In the genomic region with DNA sequence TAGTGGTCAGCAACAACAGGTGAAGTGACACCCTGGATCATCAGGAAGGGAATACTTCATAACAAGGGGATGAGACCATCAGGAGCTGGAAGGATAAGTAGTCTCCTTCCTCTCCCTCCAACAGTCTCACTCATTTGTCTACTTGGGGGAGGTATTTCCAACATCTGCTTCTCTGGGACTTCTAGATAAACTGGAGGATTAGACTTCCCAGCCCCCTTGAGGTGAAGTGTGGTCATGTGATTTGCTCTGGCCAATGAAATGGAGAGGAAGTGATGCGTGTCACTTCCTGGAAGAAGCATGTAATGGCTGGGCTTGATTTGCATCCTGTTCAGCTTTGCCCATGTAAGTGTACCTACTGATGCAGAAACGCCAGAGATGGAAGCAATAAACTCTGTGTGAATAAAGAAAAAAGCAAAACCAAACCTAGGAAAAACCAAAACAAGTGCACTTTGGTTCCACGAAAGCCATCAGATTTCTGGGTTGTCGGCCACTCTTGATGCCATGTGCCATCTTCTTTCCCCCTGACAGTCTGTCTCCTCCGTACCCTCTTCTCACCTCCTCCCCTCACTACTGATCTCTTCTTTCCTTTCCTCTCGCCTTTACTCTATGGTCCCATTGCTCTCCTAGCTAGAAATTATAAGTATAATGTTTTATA, we compare ENCODE assay signal across 15 cellular contexts.
DNase-seq lines count a peak whose midpoint lies in the region; ATAC-seq and TF ChIP-seq lines count a peak whose summit lies in the region.
"Had no signal": no experiment of that assay in that cellular context is flagged by ENCODE, and none has a peak within 500 bp of the region (broad histone marks: within the 10 kb centered on the region; RNA-seq: fewer than 3 reads in every experiment).

No MANE protein-coding gene starts in this region.

- no peak for ATAC-seq in GM21737 (IDR thresholded peaks at IDR 0.05; ENCODE audit: unreplicated experiment)
- ATAC-seq: sciatic nerve had no signal

- H3K4me3 ChIP-seq in A673 (ENCODE audit: low read depth, low read length, poor library complexity, severe bottlenecking) = no peak overlapping the region
- peak overlapping the region; percentile 50; the same call in 1 of the 2 replicates for H3K4me3 ChIP-seq in GM08714 (ENCODE audit: low read length)
- no peak overlapping the region for H3K4me3 ChIP-seq in Caco-2 (ENCODE audit: low read depth, low read length)
- no peak overlapping the region for H3K4me3 ChIP-seq in effector memory CD4-positive, alpha-beta T cell (ENCODE audit: insufficient read depth, low read depth, low read length, poor library complexity, severe bottlenecking)
- H3K4me3 ChIP-seq: adrenal gland had no signal

- peaks cover 57% of the 10 kb centered on the region for H3K4me1 ChIP-seq in A673 (ENCODE audit: insufficient read depth, low read length, poor library complexity, severe bottlenecking)
- H3K4me1 ChIP-seq in Caco-2 = peaks cover 10% of the 10 kb centered on the region; the same call in 1 of the 2 replicates
- no peaks in the 10 kb centered on the region for H3K4me1 ChIP-seq in effector memory CD4-positive, alpha-beta T cell (ENCODE audit: control insufficient read depth, insufficient read depth, low read length, poor library complexity, severe bottlenecking)
- H3K4me1 ChIP-seq: adrenal gland, BE2C had no signal

- no peaks in the 10 kb centered on the region for H3K9me3 ChIP-seq in A673 (ENCODE audit: low read depth, low read length, poor library complexity, severe bottlenecking)
- H3K9me3 ChIP-seq in Caco-2 = no peaks in the 10 kb centered on the region
- H3K9me3 ChIP-seq in effector memory CD4-positive, alpha-beta T cell (ENCODE audit: control insufficient read depth, low read length) = no peaks in the 10 kb centered on the region
- H3K9me3 ChIP-seq: adrenal gland, BE2C had no signal

- H3K4me1 Mint-ChIP-seq in activated naive CD8-positive, alpha-beta T cell treated with anti-CD3 and anti-CD28 coated beads for 36 hours = peaks cover 21% of the 10 kb centered on the region
- peaks cover 7% of the 10 kb centered on the region for H3K4me1 Mint-ChIP-seq in Caco-2 (ENCODE audit: low read depth, unreplicated experiment)

- TF ChIP-seq CTCF in A673 (conservative IDR thresholded peaks at IDR 0.05; ENCODE audit: low read depth, low read length) = no peak
- TF ChIP-seq CTCF in Caco-2 (IDR thresholded peaks at IDR 0.05; ENCODE audit: insufficient read depth in 1 of 2, low read depth in 1 of 2, low read length in 1 of 2, severe bottlenecking in 1 of 2, unreplicated experiment in 1 of 2) = no peak

- peaks cover 25% of the 10 kb centered on the region for H3K36me3 Mint-ChIP-seq in activated naive CD8-positive, alpha-beta T cell treated with anti-CD3 and anti-CD28 coated beads for 36 hours
- H3K36me3 Mint-ChIP-seq in Caco-2 (ENCODE audit: insufficient read depth, unreplicated experiment) = peaks cover 5% of the 10 kb centered on the region

- no TSS peak for BruUV-seq in A673 (replicated peaks; lab: Mats Ljungman, UMichigan)
- BruUV-seq in Caco-2 (replicated peaks; lab: Mats Ljungman, UMichigan) = no TSS peak

- CTCF ChIA-PET in A673 (lab: Charles Lee) (interaction anchor here (0.5 kb wide), 1 partner anchor 56 kb away, joined by 3 read pairs; no protein-coding TSS in a partner anchor), Caco-2 (lab: Charles Lee) (interaction anchor here (1.0 kb wide), 1 partner anchor 56 kb away, joined by 3 read pairs; no protein-coding TSS in a partner anchor)

- no peaks in the 10 kb centered on the region for H3K27me3 Mint-ChIP-seq in activated naive CD8-positive, alpha-beta T cell treated with anti-CD3 and anti-CD28 coated beads for 36 hours
- no peaks in the 10 kb centered on the region for H3K27me3 Mint-ChIP-seq in Caco-2 (ENCODE audit: insufficient read depth, unreplicated experiment)

- no peaks in the 10 kb centered on the region for H3K36me3 ChIP-seq in A673 (ENCODE audit: insufficient read depth, low read length, poor library complexity, severe bottlenecking)
- no peaks in the 10 kb centered on the region for H3K36me3 ChIP-seq in Caco-2 (ENCODE audit: control insufficient read depth, insufficient read depth, low read length)
- H3K36me3 ChIP-seq in effector memory CD4-positive, alpha-beta T cell (ENCODE audit: control insufficient read depth, insufficient read depth, low read length) = no peaks in the 10 kb centered on the region
- H3K36me3 ChIP-seq: adrenal gland, BE2C had no signal

- H3K27me3 ChIP-seq in A673 (replicated peaks; ENCODE audit: insufficient read depth, low read depth, low read length, poor library complexity) = no peaks in the 10 kb centered on the region
- H3K27me3 ChIP-seq in Caco-2 (replicated peaks; ENCODE audit: control insufficient read depth, insufficient read depth, low read length) = no peaks in the 10 kb centered on the region
- H3K27me3 ChIP-seq in effector memory CD4-positive, alpha-beta T cell (replicated peaks; ENCODE audit: control insufficient read depth, insufficient read depth, low read length, poor library complexity, severe bottlenecking) = no peaks in the 10 kb centered on the region
- H3K27me3 ChIP-seq: adrenal gland, BE2C had no signal

- no peak overlapping the region for H3K4me3 Mint-ChIP-seq in activated naive CD8-positive, alpha-beta T cell treated with anti-CD3 and anti-CD28 coated beads for 36 hours
- no peak overlapping the region for H3K4me3 Mint-ChIP-seq in Caco-2 (ENCODE audit: unreplicated experiment)

- no peak for TF ChIP-seq EP300 in Ishikawa (IDR thresholded peaks at IDR 0.05; ENCODE audit: borderline replicate concordance)

- H3K27ac Mint-ChIP-seq in activated naive CD8-positive, alpha-beta T cell treated with anti-CD3 and anti-CD28 coated beads for 36 hours = peak overlapping the region; percentile 63
- no peak overlapping the region for H3K27ac Mint-ChIP-seq in Caco-2 (ENCODE audit: unreplicated experiment)

- DNase-seq in A673 (ENCODE audit: low spot score) = peak; percentile 72
- peak; percentile 5 for DNase-seq in activated naive CD8-positive, alpha-beta T cell treated with anti-CD3 and anti-CD28 coated beads for 36 hours
- DNase-seq in Caco-2 = no peak
- no peak for DNase-seq in NCI-H1092 treated with DMSO at 0.1 percent for 48 hours (lab: John Stamatoyannopoulos, UW)
- no peak for DNase-seq in effector memory CD4-positive, alpha-beta T cell
- DNase-seq: adrenal gland, BE2C, hippocampal formation, NCI-H1092, NCI-H526, SHP77 treated with DMSO at 0.1 percent for 48 hours had no signal

- no peak for TF ChIP-seq RAD21 in Ishikawa (IDR thresholded peaks at IDR 0.05; ENCODE audit: low read depth)

- H3K27ac ChIP-seq in A673 (ENCODE audit: low read depth, low read length, poor library complexity, severe bottlenecking) = peak overlapping the region; percentile 81
- no peak overlapping the region for H3K27ac ChIP-seq in effector memory CD4-positive, alpha-beta T cell (ENCODE audit: insufficient read depth, low read length, poor library complexity, severe bottlenecking)
- H3K27ac ChIP-seq: adrenal gland had no signal

- peaks cover 8% of the 10 kb centered on the region for H3K9me3 Mint-ChIP-seq in activated naive CD8-positive, alpha-beta T cell treated with anti-CD3 and anti-CD28 coated beads for 36 hours
- peaks cover 9% of the 10 kb centered on the region for H3K9me3 Mint-ChIP-seq in Caco-2 (ENCODE audit: unreplicated experiment)

- POLR2A ChIA-PET in A673 (lab: Charles Lee; ENCODE audit: low non-redundant PET) (interaction anchor here (0.6 kb wide), 1 partner anchor 259 kb away, joined by 3 read pairs; no protein-coding TSS in a partner anchor), Caco-2 (lab: Charles Lee) (no interaction called here)

- intact Hi-C loops in A673 (cut with micrococcal nuclease; ENCODE audit: unreplicated experiment) = loop anchor here (5.0 kb wide), 1 partner anchor 104 kb away; no protein-coding TSS in a partner anchor
- intact Hi-C loops in Caco-2 (cut with micrococcal nuclease; ENCODE audit: unreplicated experiment) = no loop called here

TF ChIP-seq in Ishikawa, 13 proteins besides CTCF, POLR2A, EP300 and RAD21:
- TF ChIP-seq ZBTB7A (IDR thresholded peaks at IDR 0.05; ENCODE audit: low read depth) = no peak
- TF ChIP-seq, protein P1, sequence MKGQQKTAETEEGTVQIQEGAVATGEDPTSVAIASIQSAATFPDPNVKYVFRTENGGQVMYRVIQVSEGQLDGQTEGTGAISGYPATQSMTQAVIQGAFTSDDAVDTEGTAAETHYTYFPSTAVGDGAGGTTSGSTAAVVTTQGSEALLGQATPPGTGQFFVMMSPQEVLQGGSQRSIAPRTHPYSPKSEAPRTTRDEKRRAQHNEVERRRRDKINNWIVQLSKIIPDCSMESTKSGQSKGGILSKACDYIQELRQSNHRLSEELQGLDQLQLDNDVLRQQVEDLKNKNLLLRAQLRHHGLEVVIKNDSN (IDR thresholded peaks at IDR 0.05) = peak; percentile 73

Comparison
In these comparisons a context has a peak if more than half of its experiments do, and no peak if none do; other contexts are left out.
1. DNase-seq: peak in A673 (single experiment) and activated naive CD8-positive, alpha-beta T cell treated with anti-CD3 and anti-CD28 coated beads for 36 hours (single experiment); none in Caco-2 (0 of 2), NCI-H1092 treated with DMSO at 0.1 percent for 48 hours (single experiment) and effector memory CD4-positive, alpha-beta T cell (0 of 3).